ENCODE assay signal across 8 cellular contexts in genomic region chrX:154981116-154981411, GRCh38. TPM values are rescaled to one million over a fixed set of nuclear protein-coding genes. Genes with fewer than 3 reads are reported as not detected.
DNase-seq lines count a peak whose midpoint lies in the region; ATAC-seq and TF ChIP-seq lines count a peak whose summit lies in the region.

No MANE protein-coding gene starts in this region.

- H3K4me2 ChIP-seq in HCT116 (ENCODE audit: low read length), result peak overlapping the region; percentile 67

- H3K4me3 ChIP-seq in HCT116 (replicated peaks in 1 of 2; ENCODE audit: low read depth in 1 of 2, low read length in 2 of 2) (0 out of 4 replicates have a peak overlapping the region, but pooled peaks of 1 of the 2 experiments have one; percentile 51), WI38 (ENCODE audit: low read depth, low read length) (peak overlapping the region; percentile 52), mucosa of rectum (ENCODE audit: low read length in 2 of 2) (peak overlapping the region; percentile 65 to 82)

- no TSS peak for BruUV-seq in HCT116 (replicated peaks; lab: Mats Ljungman, UMichigan)

- POLR2A ChIA-PET in HCT116 (lab: Charles Lee), result no interaction called here

- no peaks in the 10 kb centered on the region for H3K79me2 ChIP-seq in HCT116 (ENCODE audit: insufficient read depth, low read length)

- H3K36me3 ChIP-seq in HCT116 (ENCODE audit: control insufficient read depth in 1 of 2, insufficient read depth in 2 of 2, low read length in 2 of 2) (no peaks in the 10 kb centered on the region), mucosa of rectum (ENCODE audit: control insufficient read depth in 2 of 2, insufficient read depth in 2 of 2, low read length in 2 of 2) (no peaks in the 10 kb centered on the region)

- peak overlapping the region; percentile 54 for H2AFZ ChIP-seq in HCT116 (ENCODE audit: low read depth, low read length, poor library complexity, severe bottlenecking)

- H3K27ac ChIP-seq in C4-2B (no peak overlapping the region), HCT116 (ENCODE audit: low read depth, low read length) (no peak overlapping the region), mucosa of rectum (ENCODE audit: low read depth in 2 of 2, low read length in 2 of 2) (no peak overlapping the region)

- H3K27me3 ChIP-seq in HCT116 (ENCODE audit: insufficient read depth, low read length) (no peaks in the 10 kb centered on the region), mucosa of rectum (ENCODE audit: control insufficient read depth in 2 of 2, insufficient read depth in 2 of 2, low read length in 2 of 2) (no peaks in the 10 kb centered on the region)

- no peak for DNase-seq in HCT116 (ENCODE audit: low read depth, low spot score)
- no peak for DNase-seq in GM19240 (ENCODE audit: insufficient read length, low spot score)
- DNase-seq in NCI-H146 treated with DMSO at 0.1 percent for 48 hours (lab: John Stamatoyannopoulos, UW; ENCODE audit: unreplicated experiment), result no peak
- DNase-seq in DMS153 (lab: John Stamatoyannopoulos, UW), result no peak
- DNase-seq in activated CD4-positive, alpha-beta T cell treated with anti-CD3 and anti-CD28 coated beads, Interleukin-2, amount 50 U/mL, for 1 hour, result no peak

- no peaks in the 10 kb centered on the region for H3K9me3 ChIP-seq in HCT116 (ENCODE audit: control insufficient read depth in 1 of 2, insufficient read depth in 1 of 2, low read depth in 1 of 2, low read length in 2 of 2)
- no peaks in the 10 kb centered on the region for H3K9me3 ChIP-seq in mucosa of rectum (ENCODE audit: control insufficient read depth in 2 of 2, low read length in 2 of 2)

- H3K4me1 ChIP-seq in HCT116 (ENCODE audit: control insufficient read depth in 1 of 2, insufficient read depth in 2 of 2, low read length in 2 of 2) (peaks cover 0 to 10% of the 10 kb centered on the region in 2 experiments; a peak in 1 of 4 replicates), mucosa of rectum (ENCODE audit: control insufficient read depth in 2 of 2, insufficient read depth in 2 of 2, low read length in 2 of 2) (no peaks in the 10 kb centered on the region)

- TF ChIP-seq CTCF in C4-2B (conservative IDR thresholded peaks at IDR 0.05), result peak; percentile 44
- TF ChIP-seq CTCF in HCT116 (IDR thresholded peaks at IDR 0.05 in 2 of 3, conservative IDR thresholded peaks at IDR 0.05 in 1 of 3; ENCODE audit: borderline replicate concordance in 1 of 3, insufficient read depth in 1 of 3, low read depth in 2 of 3, low read length in 2 of 3), result no peak
- TF ChIP-seq CTCF in WI38 (IDR thresholded peaks at IDR 0.05; ENCODE audit: low read depth, low read length), result no peak

- RAD21 ChIA-PET in HCT116 (lab: Charles Lee; ENCODE audit: low non-redundant PET in 1 of 2, low total read pairs in 2 of 2, uncharacterized antibody in 2 of 2, unreplicated experiment in 2 of 2), result no interaction called here

- no peaks in the 10 kb centered on the region for H3K9me2 ChIP-seq in HCT116 (ENCODE audit: insufficient read depth)

- no peaks in the 10 kb centered on the region for H4K20me1 ChIP-seq in HCT116 (ENCODE audit: insufficient read depth)

- CTCF ChIA-PET in HCT116 (lab: Charles Lee), result interaction anchor here (1.0 kb wide), 1 partner anchor 198 kb away, joined by 3 read pairs; no protein-coding TSS in a partner anchor

- ATAC-seq in HCT116, result peak; percentile 35; the same call in 1 of the 2 replicates

- intact Hi-C loops in HCT116 (cut with micrococcal nuclease), result loop anchor here (1.0 to 2.0 kb wide), 4 partner anchors 76 to 840 kb away; no protein-coding TSS in a partner anchor

- no peak overlapping the region for H3K9ac ChIP-seq in HCT116 (ENCODE audit: low read length)
- peak overlapping the region in 1 of 2 donors; percentile 16 for H3K9ac ChIP-seq in mucosa of rectum (ENCODE audit: low read depth in 1 of 2, low read length in 2 of 2)

- TF ChIP-seq POLR2A in HCT116 (IDR thresholded peaks at IDR 0.05; ENCODE audit: borderline replicate concordance, extremely low read depth, insufficient read depth, insufficient read length), result no peak

- TF ChIP-seq RAD21 in HCT116 (IDR thresholded peaks at IDR 0.05; ENCODE audit: low read depth), result no peak

TF ChIP-seq in HCT116, 20 proteins besides CTCF, POLR2A, EP300 and RAD21:
- TF ChIP-seq YY1 (IDR thresholded peaks at IDR 0.05; ENCODE audit: extremely low read depth, insufficient replicate concordance, low read depth, low read length) (no peak), SP1 (IDR thresholded peaks at IDR 0.05; ENCODE audit: low read depth) (no peak), POLR2AphosphoS5 (IDR thresholded peaks at IDR 0.05; ENCODE audit: low read depth, low read length) (no peak), FOSL1 (IDR thresholded peaks at IDR 0.05; ENCODE audit: low read depth) (no peak), TCF7L2 (IDR thresholded peaks at IDR 0.05; ENCODE audit: borderline replicate concordance, extremely low read depth, insufficient read depth, insufficient read length) (no peak), ELF1 (IDR thresholded peaks at IDR 0.05; ENCODE audit: borderline replicate concordance, low read depth) (no peak), SIN3A (IDR thresholded peaks at IDR 0.05; ENCODE audit: low read depth) (no peak)
- TF ChIP-seq, protein P1, sequence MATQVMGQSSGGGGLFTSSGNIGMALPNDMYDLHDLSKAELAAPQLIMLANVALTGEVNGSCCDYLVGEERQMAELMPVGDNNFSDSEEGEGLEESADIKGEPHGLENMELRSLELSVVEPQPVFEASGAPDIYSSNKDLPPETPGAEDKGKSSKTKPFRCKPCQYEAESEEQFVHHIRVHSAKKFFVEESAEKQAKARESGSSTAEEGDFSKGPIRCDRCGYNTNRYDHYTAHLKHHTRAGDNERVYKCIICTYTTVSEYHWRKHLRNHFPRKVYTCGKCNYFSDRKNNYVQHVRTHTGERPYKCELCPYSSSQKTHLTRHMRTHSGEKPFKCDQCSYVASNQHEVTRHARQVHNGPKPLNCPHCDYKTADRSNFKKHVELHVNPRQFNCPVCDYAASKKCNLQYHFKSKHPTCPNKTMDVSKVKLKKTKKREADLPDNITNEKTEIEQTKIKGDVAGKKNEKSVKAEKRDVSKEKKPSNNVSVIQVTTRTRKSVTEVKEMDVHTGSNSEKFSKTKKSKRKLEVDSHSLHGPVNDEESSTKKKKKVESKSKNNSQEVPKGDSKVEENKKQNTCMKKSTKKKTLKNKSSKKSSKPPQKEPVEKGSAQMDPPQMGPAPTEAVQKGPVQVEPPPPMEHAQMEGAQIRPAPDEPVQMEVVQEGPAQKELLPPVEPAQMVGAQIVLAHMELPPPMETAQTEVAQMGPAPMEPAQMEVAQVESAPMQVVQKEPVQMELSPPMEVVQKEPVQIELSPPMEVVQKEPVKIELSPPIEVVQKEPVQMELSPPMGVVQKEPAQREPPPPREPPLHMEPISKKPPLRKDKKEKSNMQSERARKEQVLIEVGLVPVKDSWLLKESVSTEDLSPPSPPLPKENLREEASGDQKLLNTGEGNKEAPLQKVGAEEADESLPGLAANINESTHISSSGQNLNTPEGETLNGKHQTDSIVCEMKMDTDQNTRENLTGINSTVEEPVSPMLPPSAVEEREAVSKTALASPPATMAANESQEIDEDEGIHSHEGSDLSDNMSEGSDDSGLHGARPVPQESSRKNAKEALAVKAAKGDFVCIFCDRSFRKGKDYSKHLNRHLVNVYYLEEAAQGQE (IDR thresholded peaks at IDR 0.05; ENCODE audit: low read depth), result no peak
TF ChIP-seq in HCT116: peak in this region for 0.

RNA-seq across cellular contexts. Expression of gene F8, which starts 41.5 kb away (rescaled TPM):
- total RNA-seq in HCT116 (2021; ENCODE audit: unreplicated experiment), result 2.6 TPM
- 1.2 and 1.7 TPM in 2 replicates for polyA plus RNA-seq in HCT116 (2012)

RNA-seq across cellular contexts. Expression of gene FUNDC2, which starts 45.6 kb away (rescaled TPM):
- 32.5 TPM for total RNA-seq in HCT116 (2021; ENCODE audit: unreplicated experiment)
- 34.7 and 37.4 TPM in 2 replicates for polyA plus RNA-seq in HCT116 (2012)
